Comparison of ENCODE assay signal across 3 cellular contexts in genomic region chr9:37034320-37034937, GRCh38.
A peak's percentile ranks its signal among the peaks of the same experiment; 100 is the strongest.
TF ChIP-seq lines count a peak whose summit lies in the region.

No MANE protein-coding gene starts in this region.

TF ChIP-seq in SK-N-SH, 30 proteins besides CTCF, POLR2A, EP300 and RAD21 (continued from another document and continues in another):
- TF ChIP-seq REST (IDR thresholded peaks at IDR 0.05; ENCODE audit: low read depth, low read length) (no peak), PBX3 (IDR thresholded peaks at IDR 0.05) (no peak), RCOR1 (IDR thresholded peaks at IDR 0.05; ENCODE audit: low read length) (no peak), RXRA (IDR thresholded peaks at IDR 0.05; ENCODE audit: borderline replicate concordance, low read depth) (no peak), ZBTB33 (IDR thresholded peaks at IDR 0.05; ENCODE audit: borderline replicate concordance, low read depth) (no peak), MEF2A (IDR thresholded peaks at IDR 0.05; ENCODE audit: borderline replicate concordance, low read depth) (no peak), GATA2 (CRISPR knock-in tag; IDR thresholded peaks at IDR 0.05) (no peak), SMC3 (IDR thresholded peaks at IDR 0.05; ENCODE audit: low read depth, low read length) (no peak)
- TF ChIP-seq, protein P1, sequence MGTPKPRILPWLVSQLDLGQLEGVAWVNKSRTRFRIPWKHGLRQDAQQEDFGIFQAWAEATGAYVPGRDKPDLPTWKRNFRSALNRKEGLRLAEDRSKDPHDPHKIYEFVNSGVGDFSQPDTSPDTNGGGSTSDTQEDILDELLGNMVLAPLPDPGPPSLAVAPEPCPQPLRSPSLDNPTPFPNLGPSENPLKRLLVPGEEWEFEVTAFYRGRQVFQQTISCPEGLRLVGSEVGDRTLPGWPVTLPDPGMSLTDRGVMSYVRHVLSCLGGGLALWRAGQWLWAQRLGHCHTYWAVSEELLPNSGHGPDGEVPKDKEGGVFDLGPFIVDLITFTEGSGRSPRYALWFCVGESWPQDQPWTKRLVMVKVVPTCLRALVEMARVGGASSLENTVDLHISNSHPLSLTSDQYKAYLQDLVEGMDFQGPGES (IDR thresholded peaks at IDR 0.05; ENCODE audit: low read depth, low read length): no peak

TF ChIP-seq in SK-N-SH treated with all-trans-retinoic acid at 6 μM for 48 hours, 23 proteins besides CTCF, POLR2A, EP300 and RAD21:
- TF ChIP-seq, protein P2, sequence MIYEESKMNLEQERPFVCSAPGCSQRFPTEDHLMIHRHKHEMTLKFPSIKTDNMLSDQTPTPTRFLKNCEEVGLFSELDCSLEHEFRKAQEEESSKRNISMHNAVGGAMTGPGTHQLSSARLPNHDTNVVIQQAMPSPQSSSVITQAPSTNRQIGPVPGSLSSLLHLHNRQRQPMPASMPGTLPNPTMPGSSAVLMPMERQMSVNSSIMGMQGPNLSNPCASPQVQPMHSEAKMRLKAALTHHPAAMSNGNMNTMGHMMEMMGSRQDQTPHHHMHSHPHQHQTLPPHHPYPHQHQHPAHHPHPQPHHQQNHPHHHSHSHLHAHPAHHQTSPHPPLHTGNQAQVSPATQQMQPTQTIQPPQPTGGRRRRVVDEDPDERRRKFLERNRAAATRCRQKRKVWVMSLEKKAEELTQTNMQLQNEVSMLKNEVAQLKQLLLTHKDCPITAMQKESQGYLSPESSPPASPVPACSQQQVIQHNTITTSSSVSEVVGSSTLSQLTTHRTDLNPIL (CRISPR knock-in tag; IDR thresholded peaks at IDR 0.05; ENCODE audit: low read depth): no peak
- TF ChIP-seq ZNF70 (CRISPR knock-in tag; IDR thresholded peaks at IDR 0.05) (no peak), ZNF565 (CRISPR knock-in tag; conservative IDR thresholded peaks at IDR 0.05; ENCODE audit: low read depth) (no peak), SNAI2 (CRISPR knock-in tag; IDR thresholded peaks at IDR 0.05) (no peak)
- TF ChIP-seq, protein P3, sequence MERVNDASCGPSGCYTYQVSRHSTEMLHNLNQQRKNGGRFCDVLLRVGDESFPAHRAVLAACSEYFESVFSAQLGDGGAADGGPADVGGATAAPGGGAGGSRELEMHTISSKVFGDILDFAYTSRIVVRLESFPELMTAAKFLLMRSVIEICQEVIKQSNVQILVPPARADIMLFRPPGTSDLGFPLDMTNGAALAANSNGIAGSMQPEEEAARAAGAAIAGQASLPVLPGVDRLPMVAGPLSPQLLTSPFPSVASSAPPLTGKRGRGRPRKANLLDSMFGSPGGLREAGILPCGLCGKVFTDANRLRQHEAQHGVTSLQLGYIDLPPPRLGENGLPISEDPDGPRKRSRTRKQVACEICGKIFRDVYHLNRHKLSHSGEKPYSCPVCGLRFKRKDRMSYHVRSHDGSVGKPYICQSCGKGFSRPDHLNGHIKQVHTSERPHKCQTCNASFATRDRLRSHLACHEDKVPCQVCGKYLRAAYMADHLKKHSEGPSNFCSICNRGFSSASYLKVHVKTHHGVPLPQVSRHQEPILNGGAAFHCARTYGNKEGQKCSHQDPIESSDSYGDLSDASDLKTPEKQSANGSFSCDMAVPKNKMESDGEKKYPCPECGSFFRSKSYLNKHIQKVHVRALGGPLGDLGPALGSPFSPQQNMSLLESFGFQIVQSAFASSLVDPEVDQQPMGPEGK (CRISPR knock-in tag; IDR thresholded peaks at IDR 0.05; ENCODE audit: borderline replicate concordance): no peak
TF ChIP-seq in SK-N-SH treated with all-trans-retinoic acid at 6 μM for 48 hours: peak in this region for 0.

TF ChIP-seq in K562, 482 proteins besides CTCF, POLR2A, EP300 and RAD21:
- TF ChIP-seq, protein P4, sequence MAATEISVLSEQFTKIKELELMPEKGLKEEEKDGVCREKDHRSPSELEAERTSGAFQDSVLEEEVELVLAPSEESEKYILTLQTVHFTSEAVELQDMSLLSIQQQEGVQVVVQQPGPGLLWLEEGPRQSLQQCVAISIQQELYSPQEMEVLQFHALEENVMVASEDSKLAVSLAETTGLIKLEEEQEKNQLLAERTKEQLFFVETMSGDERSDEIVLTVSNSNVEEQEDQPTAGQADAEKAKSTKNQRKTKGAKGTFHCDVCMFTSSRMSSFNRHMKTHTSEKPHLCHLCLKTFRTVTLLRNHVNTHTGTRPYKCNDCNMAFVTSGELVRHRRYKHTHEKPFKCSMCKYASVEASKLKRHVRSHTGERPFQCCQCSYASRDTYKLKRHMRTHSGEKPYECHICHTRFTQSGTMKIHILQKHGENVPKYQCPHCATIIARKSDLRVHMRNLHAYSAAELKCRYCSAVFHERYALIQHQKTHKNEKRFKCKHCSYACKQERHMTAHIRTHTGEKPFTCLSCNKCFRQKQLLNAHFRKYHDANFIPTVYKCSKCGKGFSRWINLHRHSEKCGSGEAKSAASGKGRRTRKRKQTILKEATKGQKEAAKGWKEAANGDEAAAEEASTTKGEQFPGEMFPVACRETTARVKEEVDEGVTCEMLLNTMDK (IDR thresholded peaks at IDR 0.05; ENCODE audit: borderline replicate concordance, insufficient read depth, low read depth, low read length, poor library complexity, severe bottlenecking): peak; percentile 18
- TF ChIP-seq, protein P5, sequence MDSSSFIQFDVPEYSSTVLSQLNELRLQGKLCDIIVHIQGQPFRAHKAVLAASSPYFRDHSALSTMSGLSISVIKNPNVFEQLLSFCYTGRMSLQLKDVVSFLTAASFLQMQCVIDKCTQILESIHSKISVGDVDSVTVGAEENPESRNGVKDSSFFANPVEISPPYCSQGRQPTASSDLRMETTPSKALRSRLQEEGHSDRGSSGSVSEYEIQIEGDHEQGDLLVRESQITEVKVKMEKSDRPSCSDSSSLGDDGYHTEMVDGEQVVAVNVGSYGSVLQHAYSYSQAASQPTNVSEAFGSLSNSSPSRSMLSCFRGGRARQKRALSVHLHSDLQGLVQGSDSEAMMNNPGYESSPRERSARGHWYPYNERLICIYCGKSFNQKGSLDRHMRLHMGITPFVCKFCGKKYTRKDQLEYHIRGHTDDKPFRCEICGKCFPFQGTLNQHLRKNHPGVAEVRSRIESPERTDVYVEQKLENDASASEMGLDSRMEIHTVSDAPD (CRISPR knock-in tag; IDR thresholded peaks at IDR 0.05): no peak
- TF ChIP-seq, protein P6, sequence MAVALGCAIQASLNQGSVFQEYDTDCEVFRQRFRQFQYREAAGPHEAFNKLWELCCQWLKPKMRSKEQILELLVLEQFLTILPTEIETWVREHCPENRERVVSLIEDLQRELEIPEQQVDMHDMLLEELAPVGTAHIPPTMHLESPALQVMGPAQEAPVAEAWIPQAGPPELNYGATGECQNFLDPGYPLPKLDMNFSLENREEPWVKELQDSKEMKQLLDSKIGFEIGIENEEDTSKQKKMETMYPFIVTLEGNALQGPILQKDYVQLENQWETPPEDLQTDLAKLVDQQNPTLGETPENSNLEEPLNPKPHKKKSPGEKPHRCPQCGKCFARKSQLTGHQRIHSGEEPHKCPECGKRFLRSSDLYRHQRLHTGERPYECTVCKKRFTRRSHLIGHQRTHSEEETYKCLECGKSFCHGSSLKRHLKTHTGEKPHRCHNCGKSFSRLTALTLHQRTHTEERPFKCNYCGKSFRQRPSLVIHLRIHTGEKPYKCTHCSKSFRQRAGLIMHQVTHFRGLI (CRISPR knock-in tag; IDR thresholded peaks at IDR 0.05): no peak
